ENCODE assay signal across 8 cellular contexts in the genomic region with DNA sequence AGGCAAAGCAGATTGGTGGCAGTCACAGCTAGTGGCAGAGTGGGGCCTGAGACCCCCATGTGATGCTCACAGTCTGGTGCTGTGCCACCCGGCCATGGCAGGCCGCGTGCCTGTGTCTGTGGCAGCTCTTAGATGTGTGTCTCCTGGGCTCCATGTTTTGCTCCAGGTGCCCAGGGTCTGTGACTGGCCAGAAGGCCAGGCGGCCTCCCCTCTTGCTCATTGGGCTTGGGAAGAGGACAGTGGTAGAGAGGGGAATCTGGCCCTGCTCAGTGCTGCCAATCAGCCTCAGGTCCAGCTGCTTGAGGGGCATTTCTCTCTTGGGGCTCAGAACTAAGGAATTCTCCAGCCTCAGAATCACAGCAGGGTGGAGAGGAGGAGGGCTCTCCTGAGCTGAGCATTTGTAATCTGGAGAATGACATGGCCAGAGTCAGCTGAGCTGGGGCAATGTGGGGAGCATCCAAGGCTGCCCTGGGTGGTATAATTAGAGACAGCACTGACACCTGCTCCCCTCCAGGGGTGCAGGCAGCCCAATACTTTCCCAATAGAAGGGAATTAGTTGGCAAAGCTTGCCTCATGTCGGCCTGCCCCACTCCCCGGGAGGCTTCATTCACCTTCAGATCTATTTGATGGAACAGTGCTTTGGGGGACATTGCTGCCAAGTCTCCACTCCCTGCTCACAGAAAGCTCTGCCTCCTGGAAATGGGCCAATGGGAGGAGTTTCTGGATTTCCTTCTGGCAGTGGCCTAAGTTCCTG. TPM values are rescaled to one million over a fixed set of nuclear protein-coding genes. Genes with fewer than 3 reads are reported as not detected.
A peak's percentile ranks its signal among the peaks of the same experiment; 100 is the strongest.
DNase-seq lines count a peak whose midpoint lies in the region; ATAC-seq and TF ChIP-seq lines count a peak whose summit lies in the region.

No MANE protein-coding gene starts in this region.

- TF ChIP-seq POLR2A in breast epithelium (IDR thresholded peaks at IDR 0.05): no peak
- TF ChIP-seq POLR2A in suprapubic skin (IDR thresholded peaks at IDR 0.05): no peak

- H3K9me3 ChIP-seq in breast epithelium (no peaks in the 10 kb centered on the region), suprapubic skin (no peaks in the 10 kb centered on the region)

- intact Hi-C loops in breast epithelium (cut with DNase I; ENCODE audit: low total_unique reads) (no loop called here), left colon (cut with DNase I, micrococcal nuclease) (no loop called here)

- H3K36me3 ChIP-seq in breast epithelium (peaks cover 8% of the 10 kb centered on the region), suprapubic skin (peaks cover 25% of the 10 kb centered on the region)

- H3K4me3 ChIP-seq in breast epithelium (no peak overlapping the region), suprapubic skin (no peak overlapping the region)

- DNase-seq in DMS 273 (lab: John Stamatoyannopoulos, UW; ENCODE audit: unreplicated experiment): peak; percentile 82
- peak; percentile 29 for DNase-seq in NCI-H2171 (lab: John Stamatoyannopoulos, UW)
- peak; percentile 44 to 53 for DNase-seq in breast epithelium (ENCODE audit: low spot score in 2 of 2)
- peak; percentile 67 to 80 for DNase-seq in left colon
- no peak for DNase-seq in suprapubic skin (ENCODE audit: low spot score in 2 of 2)
- no peak for DNase-seq in Kasumi-1 (lab: John Stamatoyannopoulos, UW)

- peak overlapping the region; percentile 9 to 66 for H3K27ac ChIP-seq in breast epithelium
- H3K27ac ChIP-seq in suprapubic skin: peak overlapping the region; percentile 11

- TF ChIP-seq EP300 in suprapubic skin (IDR thresholded peaks at IDR 0.05): no peak

- ATAC-seq in left colon (peak; percentile 56), HG02938 (IDR thresholded peaks at IDR 0.05; ENCODE audit: unreplicated experiment) (no peak), GM18873 (IDR thresholded peaks at IDR 0.05; ENCODE audit: low FRiP score, unreplicated experiment) (no peak)

- H3K27me3 ChIP-seq in breast epithelium (no peaks in the 10 kb centered on the region), suprapubic skin (no peaks in the 10 kb centered on the region)

- TF ChIP-seq CTCF in breast epithelium (IDR thresholded peaks at IDR 0.05) (no peak), suprapubic skin (IDR thresholded peaks at IDR 0.05) (no peak)

- WGBS in suprapubic skin: 51% methylated on average over 3 of the region's 6 CpGs

- no peaks in the 10 kb centered on the region for H3K4me1 ChIP-seq in breast epithelium
- peaks cover 23% of the 10 kb centered on the region for H3K4me1 ChIP-seq in suprapubic skin

RNA-seq across cellular contexts. Expression of a gene that starts 44.5 kb away (rescaled TPM):
- total RNA-seq in breast epithelium (not detected), left colon (not detected), suprapubic skin (not detected)

RNA-seq across cellular contexts. Expression of a gene that starts 52.9 kb away (rescaled TPM):
- total RNA-seq in breast epithelium (100 to 1,000 TPM in 1 of 3 donors, 10 to 100 TPM in 2; 88.7 to 145 (median 92.8) TPM), left colon (100 to 1,000 TPM; 245 to 318 TPM), suprapubic skin (100 to 1,000 TPM in 2 of 4 donors, 10 to 100 TPM in 2; 83.1 to 124 (median 99.6) TPM)

Comparison
In these comparisons a context has a peak if more than half of its experiments do, and no peak if none do; other contexts are left out.
1. DNase-seq: peak in DMS 273 (single experiment), NCI-H2171 (single experiment), breast epithelium (2 of 2) and left colon (2 of 2); none in suprapubic skin (0 of 2) and Kasumi-1 (0 of 2).